In the genomic region with DNA sequence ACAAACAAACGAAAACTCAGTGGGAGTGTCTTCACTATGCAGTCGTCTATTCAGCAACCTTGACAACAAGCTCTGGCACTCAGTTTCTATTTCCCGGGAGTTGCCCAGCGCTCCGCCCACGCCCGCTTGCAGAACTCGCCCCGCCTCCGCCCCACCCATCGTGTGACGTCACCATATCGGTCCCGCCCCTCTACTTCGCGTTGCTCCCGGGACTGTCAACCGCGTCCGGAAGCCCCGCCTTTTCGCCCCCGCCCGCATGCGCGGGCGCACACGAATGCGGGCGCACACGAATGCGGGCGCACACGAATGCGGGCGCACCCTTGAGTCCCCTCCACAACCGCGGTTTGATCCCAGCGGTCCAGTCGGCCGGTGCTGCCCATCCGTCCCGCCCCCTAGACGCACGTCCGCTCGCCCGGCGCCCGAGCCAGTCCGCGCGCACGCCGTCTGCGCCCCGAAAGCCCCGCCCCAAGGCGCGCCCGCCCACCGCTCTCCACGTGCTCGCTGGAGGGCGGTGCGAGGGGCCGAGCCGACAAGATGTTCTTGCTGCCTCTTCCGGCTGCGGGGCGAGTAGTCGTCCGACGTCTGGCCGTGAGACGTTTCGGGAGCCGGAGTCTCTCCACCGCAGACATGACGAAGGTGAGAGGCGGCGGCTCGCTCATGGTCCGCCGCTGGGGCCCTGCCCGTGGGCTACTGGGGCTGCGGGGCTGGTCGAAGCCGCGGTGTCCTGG, we compare ENCODE assay signal across 8 cellular contexts. TPM values are rescaled to one million over a fixed set of nuclear protein-coding genes. Genes with fewer than 3 reads are reported as not detected.
A peak's percentile ranks its signal among the peaks of the same experiment; 100 is the strongest.
DNase-seq lines count a peak whose midpoint lies in the region; ATAC-seq and TF ChIP-seq lines count a peak whose summit lies in the region.

Gene LAP3, plus strand, starts transcription at position 267 of the 728 bp plus-strand sequence. Its CDS starts 268 bp downstream, at position 535.

- H3K27ac Mint-ChIP-seq in natural killer cell treated with Interleukin-12 subunit alpha and Interleukin-12 subunit beta and Interleukin-15 and Interleukin-18, amount 100 ng/mL, for 72 hours: peak within 1 kb of the TSS; percentile 82 to 96

- H3K27me3 ChIP-seq in RWPE2 (ENCODE audit: insufficient read depth, poor library complexity, severe bottlenecking): no peaks in the 10 kb centered on the region

- no peaks in the 10 kb centered on the region for H3K9me3 ChIP-seq in RWPE2 (ENCODE audit: severe bottlenecking)

- H3K4me3 ChIP-seq in RWPE2 (ENCODE audit: severe bottlenecking): peak within 1 kb of the TSS; percentile 70
- H3K4me3 ChIP-seq in fibroblast of pulmonary artery (replicated peaks; ENCODE audit: low read depth, low read length): peak within 1 kb of the TSS; percentile 86

- H3K36me3 ChIP-seq in RWPE2 (ENCODE audit: low read depth): peaks cover 22% of the 10 kb centered on the region

- peaks cover 25 to 31% of the 10 kb centered on the region in 2 donors for H3K4me1 Mint-ChIP-seq in natural killer cell treated with Interleukin-12 subunit alpha and Interleukin-12 subunit beta and Interleukin-15 and Interleukin-18, amount 100 ng/mL, for 72 hours (ENCODE audit: low read depth in 2 of 2)

- peak within 1 kb of the TSS; percentile 93 for H3K4me3 Mint-ChIP-seq in natural killer cell treated with Interleukin-12 subunit alpha and Interleukin-12 subunit beta and Interleukin-15 and Interleukin-18, amount 100 ng/mL, for 72 hours

- H3K4me1 ChIP-seq in RWPE2 (ENCODE audit: insufficient read depth, poor library complexity, severe bottlenecking): peaks cover 4% of the 10 kb centered on the region

- DNase-seq in EL: peak; percentile 95
- DNase-seq in H4 (ENCODE audit: low spot score): peak; percentile 94
- DNase-seq in LoVo (ENCODE audit: low spot score): peak; percentile 94
- peak; percentile 95 for DNase-seq in RWPE2 (ENCODE audit: low spot score)
- DNase-seq in activated effector memory CD4-positive, alpha-beta T cell treated with Interleukin-2 at 50 U/mL for 16 hours: peak; percentile 98
- peak; percentile 98 for DNase-seq in fibroblast of pulmonary artery (ENCODE audit: low read depth)
- peak; percentile 98 for DNase-seq in natural killer cell treated with Interleukin-12 subunit alpha and Interleukin-12 subunit beta and Interleukin-15 and Interleukin-18, amount 100 ng/mL, for 72 hours (ENCODE audit: low spot score)
- DNase-seq in stimulated activated naive CD8-positive, alpha-beta T cell treated with anti-CD3 and anti-CD28 coated beads, Interleukin-15, Interleukin-2, amounts not matched to agents 100 U/mL and 50 U/mL, for 24 hours: peak; percentile 99

- H3K27me3 Mint-ChIP-seq in natural killer cell treated with Interleukin-12 subunit alpha and Interleukin-12 subunit beta and Interleukin-15 and Interleukin-18, amount 100 ng/mL, for 72 hours: no peaks in the 10 kb centered on the region

- H3K27ac ChIP-seq in RWPE2 (ENCODE audit: poor library complexity, severe bottlenecking): peak within 1 kb of the TSS; percentile 40

- no peaks in the 10 kb centered on the region for H3K9me3 Mint-ChIP-seq in natural killer cell treated with Interleukin-12 subunit alpha and Interleukin-12 subunit beta and Interleukin-15 and Interleukin-18, amount 100 ng/mL, for 72 hours

- H3K36me3 Mint-ChIP-seq in natural killer cell treated with Interleukin-12 subunit alpha and Interleukin-12 subunit beta and Interleukin-15 and Interleukin-18, amount 100 ng/mL, for 72 hours: peaks cover 17% of the 10 kb centered on the region

- ATAC-seq in RWPE2 (ENCODE audit: low read depth): peak; percentile 89
- ATAC-seq in natural killer cell treated with Interleukin-12 subunit alpha and Interleukin-12 subunit beta and Interleukin-15 and Interleukin-18, amount 100 ng/mL, for 72 hours: peak; percentile 95
- ATAC-seq in stimulated activated naive CD8-positive, alpha-beta T cell treated with anti-CD3 and anti-CD28 coated beads, Interleukin-15, Interleukin-2, amounts not matched to agents 100 U/mL and 50 U/mL, for 24 hours: peak; percentile 89

- TF ChIP-seq CTCF in RWPE2 (IDR thresholded peaks at IDR 0.05; ENCODE audit: poor library complexity, severe bottlenecking): no peak
- no peak for TF ChIP-seq CTCF in fibroblast of pulmonary artery (IDR thresholded peaks at IDR 0.05; ENCODE audit: low read length, missing control alignments)

RNA-seq across cellular contexts. Expression of gene LAP3, which starts in this region (rescaled TPM):
- 177 and 216 TPM in 2 replicates for total RNA-seq in H4 (2014; rRNA removed; shearing (Covaris generic))
- 100 to 1,000 TPM in 1 of 2 donors, 10 to 100 TPM in 1; 99.9 to 137 TPM for total RNA-seq in natural killer cell treated with Interleukin-12 subunit alpha and Interleukin-12 subunit beta and Interleukin-15 and Interleukin-18, amount 100 ng/mL, for 72 hours

Comparison
In these comparisons a context has a peak if more than half of its experiments do, and no peak if none do; other contexts are left out.
1. Peak in every context shown above with its lines: DNase-seq, ATAC-seq, H3K4me3 ChIP-seq and H3K27ac ChIP-seq.